ENCODE assay signal across 13 cellular contexts in genomic region chr11:8812438-8812837, GRCh38.
DNase-seq lines count a peak whose midpoint lies in the region; ATAC-seq, FAIRE-seq and TF ChIP-seq lines count a peak whose summit lies in the region.
"Had no signal": no experiment of that assay in that cellular context is flagged by ENCODE, and none has a peak within 500 bp of the region (broad histone marks: within the 10 kb centered on the region; RNA-seq: fewer than 3 reads in every experiment).

No MANE protein-coding gene starts in this region.

- peak in 1 of 2 experiments; percentile 55 for DNase-seq in A549 (ENCODE audit: low read depth in 1 of 2, low spot score in 1 of 2)
- DNase-seq in NOMO-1 (lab: John Stamatoyannopoulos, UW; ENCODE audit: unreplicated experiment in 2 of 2) = peak; percentile 48 to 55
- DNase-seq in fibroblast of gingiva (ENCODE audit: low read depth) = peak; percentile 93
- DNase-seq in naive thymus-derived CD4-positive, alpha-beta T cell = no peak
- DNase-seq in NCI-H1092 (lab: John Stamatoyannopoulos, UW) = no peak
- no peak for DNase-seq in NCI-H146 treated with DMSO at 0.1 percent for 48 hours (lab: John Stamatoyannopoulos, UW; ENCODE audit: unreplicated experiment)
- no peak for DNase-seq in central memory CD4-positive, alpha-beta T cell
- DNase-seq: NCI-H1436 treated with DMSO at 0.1 percent for 48 hours; stimulated activated CD4-positive, alpha-beta T cell treated with anti-CD3 and anti-CD28 coated beads, Interleukin-4, amount 100 ng/mL, for 24 hours had no signal

- no peaks in the 10 kb centered on the region for H3K27me3 ChIP-seq in naive thymus-derived CD4-positive, alpha-beta T cell (ENCODE audit: control insufficient read depth in 2 of 2, insufficient read depth in 2 of 2, low read length in 2 of 2)

- CTCF ChIA-PET in A549 (lab: Yijun Ruan, JAX) = interaction anchor here (0.9 to 1.9 kb wide), 4 partner anchors 14 to 122 kb away, joined by 3 to 9 read pairs (median 7); no protein-coding TSS in a partner anchor
- CTCF ChIA-PET in naive thymus-derived CD4-positive, alpha-beta T cell (lab: Charles Lee) = no interaction called here

- intact Hi-C loops in naive thymus-derived CD4-positive, alpha-beta T cell (cut with micrococcal nuclease) = loop anchor here in 1 of 2 donors (10.0 kb wide), 1 partner anchor 102 kb away; the partner anchor contains the start of gene AKIP1

- H3K4me3 ChIP-seq in A549 = no peak overlapping the region
- no peak overlapping the region for H3K4me3 ChIP-seq in naive thymus-derived CD4-positive, alpha-beta T cell (ENCODE audit: low read length)

- H3K9me3 Mint-ChIP-seq in naive thymus-derived CD4-positive, alpha-beta T cell = peaks cover 0 to 3% (median 0%) of the 10 kb centered on the region in 11 donors
- H3K9me3 Mint-ChIP-seq: nephron had no signal

- no peak overlapping the region for H3K4me3 Mint-ChIP-seq in naive thymus-derived CD4-positive, alpha-beta T cell
- H3K4me3 Mint-ChIP-seq: B cell had no signal

- TF ChIP-seq RAD21 in A549 (conservative IDR thresholded peaks at IDR 0.05 in 1 of 2, IDR thresholded peaks at IDR 0.05 in 1 of 2) = no peak

- no peak for TF ChIP-seq CTCF in A549 (IDR thresholded peaks at IDR 0.05)

- 0 out of 6 replicates have a peak, but pooled peaks of 1 of the 2 experiments have one; percentile 8 for ATAC-seq in A549
- peak; percentile 68 for ATAC-seq in naive thymus-derived CD4-positive, alpha-beta T cell
- ATAC-seq in GM21576 (IDR thresholded peaks at IDR 0.05; ENCODE audit: unreplicated experiment) = no peak

- H3K9me3 ChIP-seq in A549 = no peaks in the 10 kb centered on the region
- no peaks in the 10 kb centered on the region for H3K9me3 ChIP-seq in naive thymus-derived CD4-positive, alpha-beta T cell (ENCODE audit: control insufficient read depth in 2 of 3, low read length in 3 of 3)

- peaks cover 30% of the 10 kb centered on the region for H3K4me1 ChIP-seq in A549
- H3K4me1 ChIP-seq in naive thymus-derived CD4-positive, alpha-beta T cell (ENCODE audit: control insufficient read depth in 2 of 2, insufficient read depth in 2 of 2, low read length in 2 of 2) = no peaks in the 10 kb centered on the region

- TF ChIP-seq POLR2A in A549 (IDR thresholded peaks at IDR 0.05; ENCODE audit: low read length) = no peak

- H3K4me2 ChIP-seq in A549 = peak overlapping the region; percentile 9; the same call in 1 of the 3 replicates

- peaks cover 6 to 15% (median 10%) of the 10 kb centered on the region in 7 donors for H3K4me1 Mint-ChIP-seq in naive thymus-derived CD4-positive, alpha-beta T cell

- no peak for TF ChIP-seq EP300 in A549 (IDR thresholded peaks at IDR 0.05)

- POLR2A ChIA-PET in A549 (lab: Yijun Ruan, JAX) = interaction anchor here (2.2 kb wide), 1 partner anchor 124 kb away, joined by 16 read pairs; no protein-coding TSS in a partner anchor
- POLR2A ChIA-PET in naive thymus-derived CD4-positive, alpha-beta T cell (lab: Charles Lee) = no interaction called here

- H3K27me3 Mint-ChIP-seq in naive thymus-derived CD4-positive, alpha-beta T cell = peaks cover 6 to 28% (median 24%) of the 10 kb centered on the region in 5 donors

- no peaks in the 10 kb centered on the region for H3K36me3 ChIP-seq in naive thymus-derived CD4-positive, alpha-beta T cell (ENCODE audit: control insufficient read depth in 2 of 3, insufficient read depth in 3 of 3, low read length in 3 of 3)

- FAIRE-seq in A549 (lab: Jason Lieb, UNC) = no peak
- FAIRE-seq: colon had no signal

- H3K27ac Mint-ChIP-seq in naive thymus-derived CD4-positive, alpha-beta T cell = no peak overlapping the region
- H3K27ac Mint-ChIP-seq: B cell had no signal

- H3K36me3 Mint-ChIP-seq in naive thymus-derived CD4-positive, alpha-beta T cell = no peaks in the 10 kb centered on the region

- WGBS in A549 (ENCODE audit: missing lambda C conversion rate) = 66% methylated on average over 3 of the region's 3 CpGs

- peak overlapping the region in 1 of 2 experiments; percentile 40; a peak in 3 of 6 replicates for H3K27ac ChIP-seq in A549
- no peak overlapping the region for H3K27ac ChIP-seq in naive thymus-derived CD4-positive, alpha-beta T cell (ENCODE audit: low read depth, low read length)

TF ChIP-seq in A549, 52 proteins besides CTCF, POLR2A, EP300 and RAD21:
- TF ChIP-seq CEBPB (IDR thresholded peaks at IDR 0.05) = no peak
- no peak for TF ChIP-seq FOSL2 (IDR thresholded peaks at IDR 0.05)
- TF ChIP-seq FOSL2 (CRISPR knock-in tag; IDR thresholded peaks at IDR 0.05) = no peak

Comparison
In these comparisons a context has a peak if more than half of its experiments do, and no peak if none do; other contexts are left out.
1. DNase-seq: peak in NOMO-1 (2 of 2) and fibroblast of gingiva (single experiment); none in naive thymus-derived CD4-positive, alpha-beta T cell (0 of 9), NCI-H1092 (single experiment), NCI-H146 treated with DMSO at 0.1 percent for 48 hours (single experiment) and central memory CD4-positive, alpha-beta T cell (single experiment).